ENCODE assay signal across 36 cellular contexts in genomic region chr3:12705374-12705926, GRCh38. TPM values are rescaled to one million over a fixed set of nuclear protein-coding genes. Genes with fewer than 3 reads are reported as not detected.
"Had no signal": no experiment of that assay in that cellular context is flagged by ENCODE, and none has a peak within 500 bp of the region (broad histone marks: within the 10 kb centered on the region; RNA-seq: fewer than 3 reads in every experiment).

No MANE protein-coding gene starts in this region.

- H3K4me3 ChIP-seq: MG63 had no signal

- H3K36me3 Mint-ChIP-seq: activated naive CD8-positive, alpha-beta T cell treated with anti-CD3 and anti-CD28 coated beads for 36 hours; T-cell had no signal

- DNase-seq: activated CD4-positive, alpha-beta T cell treated with anti-CD3 and anti-CD28 coated beads for 1 hour; activated CD4-positive, alpha-beta T cell treated with anti-CD3 and anti-CD28 coated beads for 48 hours; activated CD4-positive, CD25-positive, alpha-beta regulatory T cell; activated CD8-positive, alpha-beta T cell treated with anti-CD3 and anti-CD28 coated beads for 36 hours; activated effector memory CD4-positive, alpha-beta T cell treated with anti-CD3 and anti-CD28 coated beads, Interleukin-2, amount 50 U/mL, for 16 hours; activated naive CD4-positive, alpha-beta T cell; activated naive CD4-positive, alpha-beta T cell treated with anti-CD3 and anti-CD28 coated beads, Interleukin-2, amount 50 U/mL, for 16 hours; activated naive CD8-positive, alpha-beta T cell treated with anti-CD3 and anti-CD28 coated beads for 36 hours; activated T-cell treated with anti-CD3 and anti-CD28 coated beads, Interleukin-2, amount 50 U/mL, for 1 hour; activated T-cell treated with anti-CD3 and anti-CD28 coated beads, Interleukin-2, amount 50 U/mL, for 72 hours; amniotic stem cell; aorta; brain microvascular endothelial cell; Kasumi-1; KG1; NCI-H1048; NCI-H1105 treated with DMSO at 0.1 percent for 48 hours; NCI-H1436; NCI-H1694; NCI-H1930; NCI-H2081 treated with DMSO at 0.1 percent for 48 hours; NCI-H226; NCI-H446 treated with DMSO at 0.1 percent for 48 hours; NCI-H524; NCI-H69; NCI-H82; SIG-M5; T-cell; T1000; WERI-Rb-1 had no signal

- H3K27me3 Mint-ChIP-seq: activated CD8-positive, alpha-beta T cell treated with anti-CD3 and anti-CD28 coated beads for 36 hours; activated naive CD8-positive, alpha-beta T cell treated with anti-CD3 and anti-CD28 coated beads for 36 hours had no signal

- H3K4me3 Mint-ChIP-seq: activated CD8-positive, alpha-beta T cell treated with anti-CD3 and anti-CD28 coated beads for 36 hours; activated naive CD8-positive, alpha-beta T cell treated with anti-CD3 and anti-CD28 coated beads for 36 hours; activated T-cell treated with anti-CD3 and anti-CD28 coated beads, Interleukin-2, amount 50 U/mL, for 72 hours; activated T-helper 17 cell treated with anti-CD3 and anti-CD28 coated beads, Interleukin-2, amount 50 U/mL, for 72 hours; T-cell had no signal

- H3K27ac ChIP-seq: brain microvascular endothelial cell, WERI-Rb-1 had no signal

- H3K27ac Mint-ChIP-seq: activated CD8-positive, alpha-beta T cell treated with anti-CD3 and anti-CD28 coated beads for 36 hours; activated naive CD8-positive, alpha-beta T cell treated with anti-CD3 and anti-CD28 coated beads for 36 hours; activated T-cell treated with anti-CD3 and anti-CD28 coated beads, Interleukin-2, amount 50 U/mL, for 72 hours; activated T-helper 17 cell treated with anti-CD3 and anti-CD28 coated beads, Interleukin-2, amount 50 U/mL, for 72 hours; T-cell had no signal

- ATAC-seq: activated CD8-positive, alpha-beta T cell treated with anti-CD3 and anti-CD28 coated beads for 36 hours had no signal

- H3K36me3 ChIP-seq: brain microvascular endothelial cell, MG63, WERI-Rb-1 had no signal

- H3K27me3 ChIP-seq: MG63 had no signal

- H3K9me3 ChIP-seq: MG63 had no signal

RNA-seq across cellular contexts. Expression of gene TMEM40, which starts 53.6 kb away (rescaled TPM):
- total RNA-seq: activated CD8-positive, alpha-beta memory T cell treated with anti-CD3 and anti-CD28 coated beads for 36 hours; activated CD8-positive, alpha-beta T cell treated with anti-CD3 and anti-CD28 coated beads for 36 hours; activated naive CD8-positive, alpha-beta T cell treated with anti-CD3 and anti-CD28 coated beads for 36 hours; activated T-cell treated with anti-CD3 and anti-CD28 coated beads, Interleukin-2, amount 50 U/mL, for 72 hours; activated T-helper 17 cell treated with anti-CD3 and anti-CD28 coated beads, Interleukin-2, amount 50 U/mL, for 72 hours; RPMI7951; SK-MEL-5; T-cell; T-helper 2 cell treated with Interferon-gamma antibody and Interleukin-4, amounts not matched to agents 100 ng/mL and 5 ng/mL, for 36 hours had no signal
